7 cellular contexts compared by ENCODE assay signal in genomic region chr6:142521791-142522190, GRCh38.
"Had no signal": no experiment of that assay in that cellular context is flagged by ENCODE, and none has a peak within 500 bp of the region (broad histone marks: within the 10 kb centered on the region; RNA-seq: fewer than 3 reads in every experiment).

No MANE protein-coding gene starts in this region.

- FAIRE-seq: H54, HTR-8/SVneo had no signal

- DNase-seq: GOT3, H9, HCEC 1CT, KBM-7 had no signal

- H3K4me3 Mint-ChIP-seq: H9 had no signal

- H3K36me3 Mint-ChIP-seq: IgD-negative memory B cell had no signal

- H3K27ac Mint-ChIP-seq: IgD-negative memory B cell had no signal

- H3K4me1 Mint-ChIP-seq: IgD-negative memory B cell had no signal
